In genomic region chr1:57707631-57708030, GRCh38 we compare ENCODE assay signal across 1 cellular context.
TF ChIP-seq lines count a peak whose summit lies in the region.

No MANE protein-coding gene starts in this region.

TF ChIP-seq in SK-N-SH, 30 proteins besides CTCF, POLR2A, EP300 and RAD21 (continued from another document):
- TF ChIP-seq RXRA (IDR thresholded peaks at IDR 0.05; ENCODE audit: borderline replicate concordance, low read depth) (no peak), USF2 (IDR thresholded peaks at IDR 0.05; ENCODE audit: borderline replicate concordance, low read depth, low read length) (no peak), NRF1 (IDR thresholded peaks at IDR 0.05; ENCODE audit: low read depth, low read length) (no peak), SIN3A (IDR thresholded peaks at IDR 0.05; ENCODE audit: borderline replicate concordance, low read depth, low read length) (no peak), FOXM1 (IDR thresholded peaks at IDR 0.05; ENCODE audit: low read depth) (no peak)
- TF ChIP-seq, protein P1, sequence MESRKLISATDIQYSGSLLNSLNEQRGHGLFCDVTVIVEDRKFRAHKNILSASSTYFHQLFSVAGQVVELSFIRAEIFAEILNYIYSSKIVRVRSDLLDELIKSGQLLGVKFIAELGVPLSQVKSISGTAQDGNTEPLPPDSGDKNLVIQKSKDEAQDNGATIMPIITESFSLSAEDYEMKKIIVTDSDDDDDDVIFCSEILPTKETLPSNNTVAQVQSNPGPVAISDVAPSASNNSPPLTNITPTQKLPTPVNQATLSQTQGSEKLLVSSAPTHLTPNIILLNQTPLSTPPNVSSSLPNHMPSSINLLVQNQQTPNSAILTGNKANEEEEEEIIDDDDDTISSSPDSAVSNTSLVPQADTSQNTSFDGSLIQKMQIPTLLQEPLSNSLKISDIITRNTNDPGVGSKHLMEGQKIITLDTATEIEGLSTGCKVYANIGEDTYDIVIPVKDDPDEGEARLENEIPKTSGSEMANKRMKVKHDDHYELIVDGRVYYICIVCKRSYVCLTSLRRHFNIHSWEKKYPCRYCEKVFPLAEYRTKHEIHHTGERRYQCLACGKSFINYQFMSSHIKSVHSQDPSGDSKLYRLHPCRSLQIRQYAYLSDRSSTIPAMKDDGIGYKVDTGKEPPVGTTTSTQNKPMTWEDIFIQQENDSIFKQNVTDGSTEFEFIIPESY (IDR thresholded peaks at IDR 0.05; ENCODE audit: borderline replicate concordance, low read depth): no peak
